In genomic region chr18:37705016-37705415, GRCh38 we compare ENCODE assay signal across 25 cellular contexts.
"Had no signal": no experiment of that assay in that cellular context is flagged by ENCODE, and none has a peak within 500 bp of the region (broad histone marks: within the 10 kb centered on the region; RNA-seq: fewer than 3 reads in every experiment).

No MANE protein-coding gene starts in this region.

- ATAC-seq: natural killer cell; right cardiac atrium; sciatic nerve; stimulated activated naive B cell treated with anti-CD40 and anti-IgM and Interleukin-4, amounts not matched to agents 10 μg/mL and 1 μg/mL and 100 μg/mL, for 72 hours; stimulated activated naive CD8-positive, alpha-beta T cell treated with anti-CD3 and anti-CD28 coated beads, Interleukin-15, Interleukin-2, amounts not matched to agents 100 U/mL and 50 U/mL, for 24 hours had no signal

- H3K27ac ChIP-seq: left ventricle myocardium inferior, ovary, skin epidermis, stomach, testis, thyroid gland, transverse colon, upper lobe of left lung, vagina had no signal

- H3K9me3 ChIP-seq: left ventricle myocardium inferior, ovary, stomach, testis, thyroid gland, transverse colon, upper lobe of left lung, vagina had no signal

- H3K4me3 Mint-ChIP-seq: mesothelial cell of epicardium; naive B cell; natural killer cell; nephron progenitor cell; stimulated activated naive B cell treated with anti-CD40 and anti-IgM and Interleukin-4, amounts not matched to agents 10 μg/mL and 1 μg/mL and 100 μg/mL, for 72 hours had no signal

- H3K4me1 Mint-ChIP-seq: mesothelial cell of epicardium; naive B cell; natural killer cell; nephron progenitor cell; stimulated activated naive B cell treated with anti-CD40 and anti-IgM and Interleukin-4, amounts not matched to agents 10 μg/mL and 1 μg/mL and 100 μg/mL, for 72 hours had no signal

- H3K4me3 ChIP-seq: left ventricle myocardium inferior, lung, ovary, skin epidermis, stomach, testis, thyroid gland, transverse colon, upper lobe of left lung, vagina had no signal

- H3K36me3 Mint-ChIP-seq: mesothelial cell of epicardium; naive B cell; natural killer cell; stimulated activated naive B cell treated with anti-CD40 and anti-IgM and Interleukin-4, amounts not matched to agents 10 μg/mL and 1 μg/mL and 100 μg/mL, for 72 hours had no signal

- DNase-seq: islet precursor cell; left ventricle myocardium inferior; mesendoderm; naive B cell; natural killer cell; nephron progenitor cell; ovary; right cardiac atrium; stimulated activated CD4-positive, alpha-beta T cell treated with anti-CD3 and anti-CD28 coated beads, Interleukin-12 subunit alpha, Interleukin-12 subunit beta, amount 100 ng/mL, for 4 hours; stimulated activated CD4-positive, alpha-beta T cell treated with anti-CD3 and anti-CD28 coated beads, Interleukin-15, amount 100 ng/mL, for 24 hours; stimulated activated CD4-positive, alpha-beta T cell treated with anti-CD3 and anti-CD28 coated beads, Interleukin-2, amount 100 ng/mL, for 24 hours; stimulated activated CD4-positive, alpha-beta T cell treated with anti-CD3 and anti-CD28 coated beads, Interleukin-4, amount 100 ng/mL, for 1 hour; stimulated activated naive B cell treated with anti-CD40 and anti-IgM and Interleukin-4, amounts not matched to agents 10 μg/mL and 1 μg/mL and 100 μg/mL, for 72 hours; stimulated activated naive CD8-positive, alpha-beta T cell treated with anti-CD3 and anti-CD28 coated beads, Interleukin-15, Interleukin-2, amounts not matched to agents 100 U/mL and 50 U/mL, for 24 hours; stomach; testis; thyroid gland; transverse colon; upper lobe of left lung had no signal

- H3K27me3 Mint-ChIP-seq: naive B cell; stimulated activated naive B cell treated with anti-CD40 and anti-IgM and Interleukin-4, amounts not matched to agents 10 μg/mL and 1 μg/mL and 100 μg/mL, for 72 hours had no signal

- H3K36me3 ChIP-seq: left ventricle myocardium inferior, ovary, stomach, thyroid gland, transverse colon, upper lobe of left lung, vagina had no signal

- H3K9me3 Mint-ChIP-seq: mesothelial cell of epicardium; naive B cell; nephron progenitor cell; stimulated activated naive B cell treated with anti-CD40 and anti-IgM and Interleukin-4, amounts not matched to agents 10 μg/mL and 1 μg/mL and 100 μg/mL, for 72 hours had no signal

- H3K27ac Mint-ChIP-seq: mesothelial cell of epicardium; natural killer cell; nephron progenitor cell; progenitor cell of endocrine pancreas; stimulated activated naive B cell treated with anti-CD40 and anti-IgM and Interleukin-4, amounts not matched to agents 10 μg/mL and 1 μg/mL and 100 μg/mL, for 72 hours had no signal

- H3K27me3 ChIP-seq: ovary, stomach, testis, thyroid gland, transverse colon, upper lobe of left lung, vagina had no signal
